Comparison of ENCODE assay signal across 23 cellular contexts in the genomic region with DNA sequence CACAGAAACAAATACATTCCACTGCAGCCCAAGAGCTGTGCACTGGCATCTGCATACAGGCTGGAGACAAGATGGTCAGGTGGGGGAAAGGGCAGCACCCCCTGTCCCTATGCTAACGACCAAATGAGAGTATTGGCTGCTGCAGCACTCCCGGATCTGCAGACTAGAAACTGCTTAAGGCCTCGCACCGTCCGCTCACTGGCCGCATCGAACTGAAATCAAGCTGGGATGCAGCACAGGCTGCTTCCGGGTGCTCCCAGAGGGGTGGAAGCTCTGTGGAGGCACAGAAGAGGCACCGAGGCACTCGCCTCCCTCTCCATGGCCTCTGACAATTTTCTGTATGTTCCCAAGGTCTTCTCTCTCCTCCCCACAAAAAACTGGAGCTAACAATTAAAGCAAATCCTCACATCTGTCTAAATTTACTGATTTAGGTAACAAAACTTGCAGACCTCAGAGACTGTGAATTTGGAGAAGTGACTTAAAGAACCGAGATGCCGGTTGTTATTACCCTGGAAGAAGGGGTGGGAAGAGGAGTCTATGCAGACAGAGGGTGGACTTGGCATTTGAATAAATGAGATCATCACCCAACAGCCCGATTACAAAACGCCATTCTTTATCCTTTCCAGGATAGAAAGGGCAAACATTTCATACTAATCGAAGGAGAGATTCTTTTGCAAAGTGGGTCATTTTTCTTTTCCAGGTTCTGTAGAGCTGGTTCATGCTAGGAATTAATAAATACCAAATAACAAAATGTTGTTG.
DNase-seq lines count a peak whose midpoint lies in the region; ATAC-seq, FAIRE-seq and TF ChIP-seq lines count a peak whose summit lies in the region.
"Had no signal": no experiment of that assay in that cellular context is flagged by ENCODE, and none has a peak within 500 bp of the region (broad histone marks: within the 10 kb centered on the region; RNA-seq: fewer than 3 reads in every experiment).

No MANE protein-coding gene starts in this region.

- no peak for TF ChIP-seq EP300 in esophagus muscularis mucosa (IDR thresholded peaks at IDR 0.05)

- no peak for TF ChIP-seq CTCF in esophagus muscularis mucosa (IDR thresholded peaks at IDR 0.05)
- no peak for TF ChIP-seq CTCF in CD4-positive, alpha-beta T cell (IDR thresholded peaks at IDR 0.05)

- H3K27ac Mint-ChIP-seq in CD4-positive, alpha-beta T cell = no peak overlapping the region
- H3K27ac Mint-ChIP-seq: CD4-positive, alpha-beta memory T cell; H9 had no signal

- WGBS in esophagus muscularis mucosa = 62% methylated on average over 14 of the region's 15 CpGs

- H3K9me3 ChIP-seq in esophagus muscularis mucosa = no peaks in the 10 kb centered on the region
- no peaks in the 10 kb centered on the region for H3K9me3 ChIP-seq in CD4-positive, alpha-beta T cell (ENCODE audit: control insufficient read depth, low read length)
- H3K9me3 ChIP-seq: SK-N-SH had no signal

- peak overlapping the region; percentile 50 for H3K27ac ChIP-seq in angular gyrus (ENCODE audit: low read depth, low read length)
- H3K27ac ChIP-seq in esophagus muscularis mucosa (replicated peaks in 1 of 4) = no peak overlapping the region
- no peak overlapping the region for H3K27ac ChIP-seq in CD4-positive, alpha-beta T cell (ENCODE audit: low read depth, low read length)
- H3K27ac ChIP-seq: BLaER1, RWPE1 had no signal

- no peak for TF ChIP-seq POLR2A in GM12891 (IDR thresholded peaks at IDR 0.05; ENCODE audit: low read depth, low read length)
- no peak for TF ChIP-seq POLR2A in esophagus muscularis mucosa (IDR thresholded peaks at IDR 0.05; ENCODE audit: low read depth)

- no peaks in the 10 kb centered on the region for H3K36me3 Mint-ChIP-seq in CD4-positive, alpha-beta T cell (ENCODE audit: low read depth)
- H3K36me3 Mint-ChIP-seq: CD4-positive, alpha-beta memory T cell had no signal

- no peaks in the 10 kb centered on the region for H3K9me3 Mint-ChIP-seq in CD4-positive, alpha-beta T cell

- H3K4me1 ChIP-seq in esophagus muscularis mucosa = no peaks in the 10 kb centered on the region

- no peaks in the 10 kb centered on the region for H3K27me3 Mint-ChIP-seq in CD4-positive, alpha-beta T cell
- H3K27me3 Mint-ChIP-seq: CD4-positive, alpha-beta memory T cell had no signal

- no peak overlapping the region for H3K4me3 Mint-ChIP-seq in CD4-positive, alpha-beta T cell
- H3K4me3 Mint-ChIP-seq: CD4-positive, alpha-beta memory T cell; H9 had no signal

- no peak overlapping the region for H3K4me3 ChIP-seq in esophagus muscularis mucosa
- H3K4me3 ChIP-seq: BLaER1, K562 had no signal

- CTCF ChIA-PET in CD4-positive, alpha-beta T cell (lab: Charles Lee) = no interaction called here

- FAIRE-seq in GM12891 (lab: Jason Lieb, UNC) = no peak
- FAIRE-seq: HepG2, K562 had no signal

- ATAC-seq in GM18873 (IDR thresholded peaks at IDR 0.05; ENCODE audit: low FRiP score, unreplicated experiment) = no peak
- ATAC-seq in CD4-positive, alpha-beta T cell (ENCODE audit: poor library complexity) = no peak
- ATAC-seq: HepG2, K562 had no signal

- peaks cover 0 to 5% (median 0%) of the 10 kb centered on the region in 4 donors for H3K27me3 ChIP-seq in esophagus muscularis mucosa
- no peaks in the 10 kb centered on the region for H3K27me3 ChIP-seq in CD4-positive, alpha-beta T cell (ENCODE audit: control insufficient read depth, insufficient read depth, low read length)
- H3K27me3 ChIP-seq: BLaER1 had no signal

- no peaks in the 10 kb centered on the region for H3K36me3 ChIP-seq in esophagus muscularis mucosa
- H3K36me3 ChIP-seq: BLaER1 had no signal

- intact Hi-C loops in esophagus muscularis mucosa (cut with DNase I) = no loop called here
- intact Hi-C loops in CD4-positive, alpha-beta T cell (cut with DNase I, micrococcal nuclease) = no loop called here

- H3K4me1 Mint-ChIP-seq in CD4-positive, alpha-beta T cell (ENCODE audit: low read depth) = no peaks in the 10 kb centered on the region
- H3K4me1 Mint-ChIP-seq: CD4-positive, alpha-beta memory T cell had no signal

- DNase-seq in inferior parietal cortex (ENCODE audit: extremely low spot score) (peak; percentile 37), pons (ENCODE audit: low spot score) (peak; percentile 58), GM12891 (ENCODE audit: insufficient read length, low spot score) (no peak), esophagus muscularis mucosa (ENCODE audit: extremely low spot score) (no peak)
- no peak for DNase-seq in CD4-positive, alpha-beta T cell
- DNase-seq: CD4-positive, alpha-beta memory T cell; GDM1; H9; NCI-H1092 treated with DMSO at 0.1 percent for 48 hours; NCI-H1436 treated with DMSO at 0.1 percent for 48 hours; NCI-H1930; NCI-H226; NCI-H510A treated with DMSO at 0.1 percent for 48 hours; NCI-H748 treated with DMSO at 0.1 percent for 48 hours; NK-92 treated with Interleukin-12 subunit alpha and Interleukin-12 subunit beta, amount 100 ng/mL, for 24 hours; SHP77 treated with DMSO at 0.1 percent for 48 hours; SK-N-SH had no signal

- POLR2A ChIA-PET in CD4-positive, alpha-beta T cell (lab: Charles Lee) = no interaction called here

TF ChIP-seq in GM12891, 5 proteins besides CTCF, POLR2A, EP300 and RAD21:
- TF ChIP-seq TAF1 (IDR thresholded peaks at IDR 0.05; ENCODE audit: low read depth, low read length) (no peak), POU2F2 (IDR thresholded peaks at IDR 0.05; ENCODE audit: low read depth, low read length) (no peak), POLR2AphosphoS5 (IDR thresholded peaks at IDR 0.05; ENCODE audit: low read depth, low read length) (no peak), SPI1 (IDR thresholded peaks at IDR 0.05; ENCODE audit: low read depth, low read length) (no peak), PAX5 (IDR thresholded peaks at IDR 0.05; ENCODE audit: insufficient read depth, low read length, severe bottlenecking) (no peak)

Comparison
In these comparisons a context has a peak if more than half of its experiments do, and no peak if none do; other contexts are left out.
1. DNase-seq: peak in inferior parietal cortex (single experiment) and pons (single experiment); none in GM12891 (single experiment), esophagus muscularis mucosa (single experiment) and CD4-positive, alpha-beta T cell (0 of 10).